Comparison of ENCODE assay signal across 1 cellular context in genomic region chr19:2950286-2951124, GRCh38.
A peak's percentile ranks its signal among the peaks of the same experiment; 100 is the strongest.
TF ChIP-seq lines count a peak whose summit lies in the region.

No MANE protein-coding gene starts in this region.

TF ChIP-seq in K562, 482 proteins besides CTCF, POLR2A, EP300 and RAD21 (continued from another document and continues in another):
- peak in 1 of 2 experiments; percentile 89 for TF ChIP-seq AFF1 (IDR thresholded peaks at IDR 0.05; ENCODE audit: low read depth in 1 of 2, partially characterized antibody in 2 of 2)
- peak; percentile 48; the same call in 1 of the 2 replicates for TF ChIP-seq SREBF1 (IDR thresholded peaks at IDR 0.05; ENCODE audit: borderline replicate concordance, low read depth, low read length)
- peak; percentile 94 for TF ChIP-seq POLR2H (tag; IDR thresholded peaks at IDR 0.05; ENCODE audit: low read depth)
- no peak for TF ChIP-seq NFXL1 (CRISPR knock-in tag; IDR thresholded peaks at IDR 0.05)
- TF ChIP-seq CREB1 (IDR thresholded peaks at IDR 0.05) = peak; percentile 49
- peak; percentile 27; the same call in 1 of the 2 replicates for TF ChIP-seq CREB1 (CRISPR knock-in tag; IDR thresholded peaks at IDR 0.05)
- TF ChIP-seq PHF20 (IDR thresholded peaks at IDR 0.05; ENCODE audit: partially characterized antibody) = peak; percentile 77
- TF ChIP-seq UBTF (IDR thresholded peaks at IDR 0.05; ENCODE audit: borderline replicate concordance in 1 of 2, low read depth in 2 of 2, low read length in 2 of 2) = 0 out of 4 replicates have a peak, but pooled peaks of 1 of the 2 experiments have one; percentile 16
- TF ChIP-seq NFYB (IDR thresholded peaks at IDR 0.05; ENCODE audit: extremely low read depth, insufficient read length) = peak; percentile 65
- TF ChIP-seq, protein P1, sequence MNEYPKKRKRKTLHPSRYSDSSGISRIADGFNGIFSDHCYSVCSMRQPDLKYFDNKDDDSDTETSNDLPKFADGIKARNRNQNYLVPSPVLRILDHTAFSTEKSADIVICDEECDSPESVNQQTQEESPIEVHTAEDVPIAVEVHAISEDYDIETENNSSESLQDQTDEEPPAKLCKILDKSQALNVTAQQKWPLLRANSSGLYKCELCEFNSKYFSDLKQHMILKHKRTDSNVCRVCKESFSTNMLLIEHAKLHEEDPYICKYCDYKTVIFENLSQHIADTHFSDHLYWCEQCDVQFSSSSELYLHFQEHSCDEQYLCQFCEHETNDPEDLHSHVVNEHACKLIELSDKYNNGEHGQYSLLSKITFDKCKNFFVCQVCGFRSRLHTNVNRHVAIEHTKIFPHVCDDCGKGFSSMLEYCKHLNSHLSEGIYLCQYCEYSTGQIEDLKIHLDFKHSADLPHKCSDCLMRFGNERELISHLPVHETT (CRISPR knock-in tag; conservative IDR thresholded peaks at IDR 0.05 in 1 of 2, IDR thresholded peaks at IDR 0.05 in 1 of 2) = peak in 1 of 2 experiments; percentile 98; a peak in 2 of 4 replicates
- TF ChIP-seq, protein P2, sequence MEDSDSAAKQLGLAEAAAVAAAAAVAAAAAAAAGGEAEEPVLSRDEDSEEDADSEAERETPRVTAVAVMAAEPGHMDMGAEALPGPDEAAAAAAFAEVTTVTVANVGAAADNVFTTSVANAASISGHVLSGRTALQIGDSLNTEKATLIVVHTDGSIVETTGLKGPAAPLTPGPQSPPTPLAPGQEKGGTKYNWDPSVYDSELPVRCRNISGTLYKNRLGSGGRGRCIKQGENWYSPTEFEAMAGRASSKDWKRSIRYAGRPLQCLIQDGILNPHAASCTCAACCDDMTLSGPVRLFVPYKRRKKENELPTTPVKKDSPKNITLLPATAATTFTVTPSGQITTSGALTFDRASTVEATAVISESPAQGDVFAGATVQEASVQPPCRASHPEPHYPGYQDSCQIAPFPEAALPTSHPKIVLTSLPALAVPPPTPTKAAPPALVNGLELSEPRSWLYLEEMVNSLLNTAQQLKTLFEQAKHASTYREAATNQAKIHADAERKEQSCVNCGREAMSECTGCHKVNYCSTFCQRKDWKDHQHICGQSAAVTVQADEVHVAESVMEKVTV (CRISPR knock-in tag; IDR thresholded peaks at IDR 0.05) = peak; percentile 44; the same call in 1 of the 2 replicates
- peak; percentile 83; the same call in 1 of the 2 replicates for TF ChIP-seq ZNF212 (CRISPR knock-in tag; IDR thresholded peaks at IDR 0.05)
- TF ChIP-seq MAX (CRISPR knock-in tag; IDR thresholded peaks at IDR 0.05) = peak; percentile 54; the same call in 1 of the 2 replicates
- TF ChIP-seq ZHX1 (conservative IDR thresholded peaks at IDR 0.05; ENCODE audit: low read length) = no peak
- peak; percentile 80 for TF ChIP-seq BRD9 (IDR thresholded peaks at IDR 0.05; ENCODE audit: low read depth, partially characterized antibody)
- TF ChIP-seq SMAD4 (CRISPR knock-in tag; conservative IDR thresholded peaks at IDR 0.05) = 0 out of 2 replicates have a peak, but pooled peaks have one; percentile 76
- peak; percentile 41; the same call in 1 of the 2 replicates for TF ChIP-seq NFIX (CRISPR knock-in tag; IDR thresholded peaks at IDR 0.05; ENCODE audit: low read depth)
- TF ChIP-seq ZNF589 (CRISPR knock-in tag; IDR thresholded peaks at IDR 0.05; ENCODE audit: low read depth) = peak; percentile 15; the same call in 1 of the 2 replicates
- TF ChIP-seq, protein P3, sequence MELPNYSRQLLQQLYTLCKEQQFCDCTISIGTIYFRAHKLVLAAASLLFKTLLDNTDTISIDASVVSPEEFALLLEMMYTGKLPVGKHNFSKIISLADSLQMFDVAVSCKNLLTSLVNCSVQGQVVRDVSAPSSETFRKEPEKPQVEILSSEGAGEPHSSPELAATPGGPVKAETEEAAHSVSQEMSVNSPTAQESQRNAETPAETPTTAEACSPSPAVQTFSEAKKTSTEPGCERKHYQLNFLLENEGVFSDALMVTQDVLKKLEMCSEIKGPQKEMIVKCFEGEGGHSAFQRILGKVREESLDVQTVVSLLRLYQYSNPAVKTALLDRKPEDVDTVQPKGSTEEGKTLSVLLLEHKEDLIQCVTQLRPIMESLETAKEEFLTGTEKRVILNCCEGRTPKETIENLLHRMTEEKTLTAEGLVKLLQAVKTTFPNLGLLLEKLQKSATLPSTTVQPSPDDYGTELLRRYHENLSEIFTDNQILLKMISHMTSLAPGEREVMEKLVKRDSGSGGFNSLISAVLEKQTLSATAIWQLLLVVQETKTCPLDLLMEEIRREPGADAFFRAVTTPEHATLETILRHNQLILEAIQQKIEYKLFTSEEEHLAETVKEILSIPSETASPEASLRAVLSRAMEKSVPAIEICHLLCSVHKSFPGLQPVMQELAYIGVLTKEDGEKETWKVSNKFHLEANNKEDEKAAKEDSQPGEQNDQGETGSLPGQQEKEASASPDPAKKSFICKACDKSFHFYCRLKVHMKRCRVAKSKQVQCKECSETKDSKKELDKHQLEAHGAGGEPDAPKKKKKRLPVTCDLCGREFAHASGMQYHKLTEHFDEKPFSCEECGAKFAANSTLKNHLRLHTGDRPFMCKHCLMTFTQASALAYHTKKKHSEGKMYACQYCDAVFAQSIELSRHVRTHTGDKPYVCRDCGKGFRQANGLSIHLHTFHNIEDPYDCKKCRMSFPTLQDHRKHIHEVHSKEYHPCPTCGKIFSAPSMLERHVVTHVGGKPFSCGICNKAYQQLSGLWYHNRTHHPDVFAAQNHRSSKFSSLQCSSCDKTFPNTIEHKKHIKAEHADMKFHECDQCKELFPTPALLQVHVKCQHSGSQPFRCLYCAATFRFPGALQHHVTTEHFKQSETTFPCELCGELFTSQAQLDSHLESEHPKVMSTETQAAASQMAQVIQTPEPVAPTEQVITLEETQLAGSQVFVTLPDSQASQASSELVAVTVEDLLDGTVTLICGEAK (IDR thresholded peaks at IDR 0.05) = peak; percentile 99
- TF ChIP-seq, protein P3 (CRISPR knock-in tag; IDR thresholded peaks at IDR 0.05) = no peak
- TF ChIP-seq YY1 (IDR thresholded peaks at IDR 0.05; ENCODE audit: borderline replicate concordance in 1 of 3, control insufficient read depth in 1 of 3, extremely low read depth in 1 of 3, insufficient read depth in 3 of 3, insufficient read length in 1 of 3, insufficient replicate concordance in 2 of 3, low read depth in 1 of 3, low read length in 2 of 3) = peak in 2 of 3 experiments; percentile 39 to 64
- TF ChIP-seq, protein P4, sequence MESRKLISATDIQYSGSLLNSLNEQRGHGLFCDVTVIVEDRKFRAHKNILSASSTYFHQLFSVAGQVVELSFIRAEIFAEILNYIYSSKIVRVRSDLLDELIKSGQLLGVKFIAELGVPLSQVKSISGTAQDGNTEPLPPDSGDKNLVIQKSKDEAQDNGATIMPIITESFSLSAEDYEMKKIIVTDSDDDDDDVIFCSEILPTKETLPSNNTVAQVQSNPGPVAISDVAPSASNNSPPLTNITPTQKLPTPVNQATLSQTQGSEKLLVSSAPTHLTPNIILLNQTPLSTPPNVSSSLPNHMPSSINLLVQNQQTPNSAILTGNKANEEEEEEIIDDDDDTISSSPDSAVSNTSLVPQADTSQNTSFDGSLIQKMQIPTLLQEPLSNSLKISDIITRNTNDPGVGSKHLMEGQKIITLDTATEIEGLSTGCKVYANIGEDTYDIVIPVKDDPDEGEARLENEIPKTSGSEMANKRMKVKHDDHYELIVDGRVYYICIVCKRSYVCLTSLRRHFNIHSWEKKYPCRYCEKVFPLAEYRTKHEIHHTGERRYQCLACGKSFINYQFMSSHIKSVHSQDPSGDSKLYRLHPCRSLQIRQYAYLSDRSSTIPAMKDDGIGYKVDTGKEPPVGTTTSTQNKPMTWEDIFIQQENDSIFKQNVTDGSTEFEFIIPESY (CRISPR knock-in tag; IDR thresholded peaks at IDR 0.05) = no peak
- peak; percentile 83 for TF ChIP-seq PHB (CRISPR knock-in tag; IDR thresholded peaks at IDR 0.05)
